ENCODE assay signal across 29 cellular contexts in genomic region chr2:60793169-60793568, GRCh38.
"Had no signal": no experiment of that assay in that cellular context is flagged by ENCODE, and none has a peak within 500 bp of the region (broad histone marks: within the 10 kb centered on the region; RNA-seq: fewer than 3 reads in every experiment).

No MANE protein-coding gene starts in this region.

- H3K36me3 ChIP-seq: uterus had no signal

- H3K4me3 ChIP-seq: stomach, suprapubic skin, testis, thoracic aorta, thyroid gland, tibial artery, tibial nerve, transverse colon, upper lobe of left lung, upper lobe of right lung, uterus, vagina had no signal

- DNase-seq: stimulated activated CD4-positive, alpha-beta T cell treated with anti-CD3 and anti-CD28 coated beads, Interleukin-2, amount 100 ng/mL, for 48 hours; stimulated activated CD4-positive, alpha-beta T cell treated with anti-CD3 and anti-CD28 coated beads, Interleukin-4, amount 100 ng/mL, for 1 hour; stimulated activated CD4-positive, alpha-beta T cell treated with anti-CD3 and anti-CD28 coated beads, Interleukin-4, amount 100 ng/mL, for 24 hours; stimulated activated CD4-positive, alpha-beta T cell treated with anti-CD3 and anti-CD28 coated beads, Interleukin-4, amount 100 ng/mL, for 4 hours; stimulated activated CD8-positive, alpha-beta memory T cell treated with anti-CD3 and anti-CD28 coated beads, Interleukin-4, amount 100 ng/mL, for 48 hours; stimulated activated naive B cell treated with anti-CD40 and anti-IgM and Interleukin-4, amounts not matched to agents 10 μg/mL and 1 μg/mL and 100 μg/mL, for 72 hours; stimulated activated naive CD4-positive, alpha-beta T cell; stimulated activated naive CD4-positive, alpha-beta T cell treated with Interleukin-2 at 50 U/mL for 16 hours; stimulated activated naive CD8-positive, alpha-beta T cell treated with anti-CD3 and anti-CD28 coated beads, Interleukin-15, amount 100 ng/mL, for 72 hours; stimulated activated naive CD8-positive, alpha-beta T cell treated with anti-CD3 and anti-CD28 coated beads, Interleukin-15, Interleukin-2, amounts not matched to agents 100 U/mL and 50 U/mL, for 24 hours; stomach; substantia nigra; testis; thyroid gland; tibial artery; transverse colon; trophoblast cell; upper lobe of left lung; upper lobe of right lung; uterus had no signal

- FAIRE-seq: urothelium cell line had no signal

- ATAC-seq: stimulated activated effector memory CD8-positive, alpha-beta T cell treated with anti-CD3 and anti-CD28 coated beads, Interleukin-12 subunit alpha, Interleukin-12 subunit beta, amount 100 ng/mL, for 72 hours; stimulated activated memory B cell treated with anti-CD40 and anti-IgM and Interleukin-4, amounts not matched to agents 10 μg/mL and 1 μg/mL and 100 μg/mL, for 72 hours; stimulated activated naive B cell treated with anti-CD40 and anti-IgM and Interleukin-4, amounts not matched to agents 10 μg/mL and 1 μg/mL and 100 μg/mL, for 72 hours; stimulated activated naive CD8-positive, alpha-beta T cell treated with anti-CD3 and anti-CD28 coated beads, Interleukin-15, amount 100 ng/mL, for 72 hours; stimulated activated naive CD8-positive, alpha-beta T cell treated with anti-CD3 and anti-CD28 coated beads, Interleukin-15, Interleukin-2, amounts not matched to agents 100 U/mL and 50 U/mL, for 24 hours; upper lobe of right lung had no signal

- H3K27ac Mint-ChIP-seq: stimulated activated effector memory CD8-positive, alpha-beta T cell treated with anti-CD3 and anti-CD28 coated beads, Interleukin-12 subunit alpha, Interleukin-12 subunit beta, amount 100 ng/mL, for 72 hours; stimulated activated memory B cell treated with anti-CD40 and anti-IgM and Interleukin-4, amounts not matched to agents 10 μg/mL and 1 μg/mL and 100 μg/mL, for 72 hours; stimulated activated naive B cell treated with anti-CD40 and anti-IgM and Interleukin-4, amounts not matched to agents 10 μg/mL and 1 μg/mL and 100 μg/mL, for 72 hours; stimulated activated naive CD8-positive, alpha-beta T cell treated with anti-CD3 and anti-CD28 coated beads, Interleukin-15, Interleukin-2, amounts not matched to agents 100 ng/mL and 50 ng/mL, for 24 hours; type B pancreatic cell had no signal

- H3K27me3 Mint-ChIP-seq: stimulated activated memory B cell treated with anti-CD40 and anti-IgM and Interleukin-4, amounts not matched to agents 10 μg/mL and 1 μg/mL and 100 μg/mL, for 72 hours; stimulated activated naive B cell treated with anti-CD40 and anti-IgM and Interleukin-4, amounts not matched to agents 10 μg/mL and 1 μg/mL and 100 μg/mL, for 72 hours; stimulated activated naive CD8-positive, alpha-beta T cell treated with anti-CD3 and anti-CD28 coated beads, Interleukin-15, amount 100 ng/mL, for 72 hours; stimulated activated naive CD8-positive, alpha-beta T cell treated with anti-CD3 and anti-CD28 coated beads, Interleukin-15, Interleukin-2, amounts not matched to agents 100 ng/mL and 50 ng/mL, for 24 hours; type B pancreatic cell had no signal

- H3K9me3 ChIP-seq: stomach, suprapubic skin, testis, thoracic aorta, thyroid gland, tibial artery, tibial nerve, transverse colon, upper lobe of left lung, upper lobe of right lung, uterus, vagina had no signal

- H3K27me3 ChIP-seq: stomach, suprapubic skin, testis, thyroid gland, tibial artery, tibial nerve, transverse colon, upper lobe of left lung, upper lobe of right lung, uterus, vagina had no signal

- H3K4me1 ChIP-seq: stomach, suprapubic skin, testis, thyroid gland, tibial artery, tibial nerve, transverse colon, upper lobe of left lung, upper lobe of right lung, uterus, vagina had no signal

- H3K27ac ChIP-seq: stomach, suprapubic skin, testis, thoracic aorta, thyroid gland, tibial artery, tibial nerve, transverse colon, upper lobe of left lung, upper lobe of right lung, uterus, vagina had no signal

- H3K9me3 Mint-ChIP-seq: stimulated activated effector memory CD8-positive, alpha-beta T cell treated with anti-CD3 and anti-CD28 coated beads, Interleukin-12 subunit alpha, Interleukin-12 subunit beta, amount 100 ng/mL, for 72 hours; stimulated activated memory B cell treated with anti-CD40 and anti-IgM and Interleukin-4, amounts not matched to agents 10 μg/mL and 1 μg/mL and 100 μg/mL, for 72 hours; stimulated activated naive B cell treated with anti-CD40 and anti-IgM and Interleukin-4, amounts not matched to agents 10 μg/mL and 1 μg/mL and 100 μg/mL, for 72 hours; stimulated activated naive CD8-positive, alpha-beta T cell treated with anti-CD3 and anti-CD28 coated beads, Interleukin-15, amount 100 ng/mL, for 72 hours; stimulated activated naive CD8-positive, alpha-beta T cell treated with anti-CD3 and anti-CD28 coated beads, Interleukin-15, Interleukin-2, amounts not matched to agents 100 ng/mL and 50 ng/mL, for 24 hours; type B pancreatic cell had no signal

- H3K4me3 Mint-ChIP-seq: stimulated activated effector memory CD8-positive, alpha-beta T cell treated with anti-CD3 and anti-CD28 coated beads, Interleukin-12 subunit alpha, Interleukin-12 subunit beta, amount 100 ng/mL, for 72 hours; stimulated activated memory B cell treated with anti-CD40 and anti-IgM and Interleukin-4, amounts not matched to agents 10 μg/mL and 1 μg/mL and 100 μg/mL, for 72 hours; stimulated activated naive B cell treated with anti-CD40 and anti-IgM and Interleukin-4, amounts not matched to agents 10 μg/mL and 1 μg/mL and 100 μg/mL, for 72 hours; stimulated activated naive CD8-positive, alpha-beta T cell treated with anti-CD3 and anti-CD28 coated beads, Interleukin-15, amount 100 ng/mL, for 72 hours; stimulated activated naive CD8-positive, alpha-beta T cell treated with anti-CD3 and anti-CD28 coated beads, Interleukin-15, Interleukin-2, amounts not matched to agents 100 ng/mL and 50 ng/mL, for 24 hours; type B pancreatic cell had no signal
